In genomic region chr20:57197352-57198198, GRCh38 we compare ENCODE assay signal across 21 cellular contexts.
DNase-seq lines count a peak whose midpoint lies in the region; ATAC-seq, FAIRE-seq and TF ChIP-seq lines count a peak whose summit lies in the region.
"Had no signal": no experiment of that assay in that cellular context is flagged by ENCODE, and none has a peak within 500 bp of the region (broad histone marks: within the 10 kb centered on the region; RNA-seq: fewer than 3 reads in every experiment).

No MANE protein-coding gene starts in this region.

- no peak overlapping the region for H3K23ac ChIP-seq in H1 (ENCODE audit: insufficient read length)

- TF ChIP-seq RAD21 in H1 (IDR thresholded peaks at IDR 0.05 in 1 of 2, conservative IDR thresholded peaks at IDR 0.05 in 1 of 2; ENCODE audit: low read depth in 2 of 2, low read length in 2 of 2), result no peak

- no peak overlapping the region for H3K4ac ChIP-seq in H1 (replicated peaks; ENCODE audit: insufficient read length, low read depth, low read length)

- no peak for ATAC-seq in T-helper 17 cell

- peak overlapping the region; percentile 93 for H2BK5ac ChIP-seq in H1 (ENCODE audit: low read depth, low read length)

- TF ChIP-seq POLR2A in NB4 (IDR thresholded peaks at IDR 0.05; ENCODE audit: extremely low read depth, insufficient read length) (no peak), H1 (IDR thresholded peaks at IDR 0.05; ENCODE audit: control extremely low read depth in 1 of 2, low read depth in 2 of 2, low read length in 2 of 2) (no peak)

- POLR2A ChIA-PET in H1 (lab: Charles Lee; ENCODE audit: partially characterized antibody), result interaction anchor here (1.1 kb wide), 1 partner anchor 17 kb away, joined by 3 read pairs; no protein-coding TSS in a partner anchor
- POLR2A ChIA-PET in MCF 10A (lab: Yijun Ruan, JAX), result interaction anchor here (0.6 kb wide), 1 partner anchor 201 kb away, joined by 3 read pairs; no protein-coding TSS in a partner anchor

- peaks cover 7% of the 10 kb centered on the region for H3K27me3 Mint-ChIP-seq in neural progenitor cell (ENCODE audit: insufficient read depth, low read depth)
- no peaks in the 10 kb centered on the region for H3K27me3 Mint-ChIP-seq in MCF 10A (ENCODE audit: insufficient read depth, unreplicated experiment)
- peaks cover 22% of the 10 kb centered on the region for H3K27me3 Mint-ChIP-seq in T-helper 17 cell

- 0 out of 2 replicates have a peak overlapping the region, but pooled peaks have one; percentile 39 for H2BK12ac ChIP-seq in H1 (ENCODE audit: low read depth, low read length)

- no peak overlapping the region for H4K5ac ChIP-seq in H1 (ENCODE audit: insufficient read length, low read depth, low read length)

- no peaks in the 10 kb centered on the region for H3K79me2 ChIP-seq in H1 (ENCODE audit: control insufficient read depth in 1 of 2, insufficient read depth in 2 of 2, low read length in 2 of 2)
- no peaks in the 10 kb centered on the region for H3K79me2 ChIP-seq in neural progenitor cell (ENCODE audit: low read depth)

- BruUV-seq in MCF 10A (replicated peaks; lab: Mats Ljungman, UMichigan), result no TSS peak

- no peaks in the 10 kb centered on the region for H3K9me3 ChIP-seq in BLaER1
- H3K9me3 ChIP-seq in H1 (ENCODE audit: insufficient read depth in 2 of 2, low read depth in 1 of 2, low read length in 1 of 2), result no peaks in the 10 kb centered on the region
- no peaks in the 10 kb centered on the region for H3K9me3 ChIP-seq in neural progenitor cell (ENCODE audit: low read depth)
- no peaks in the 10 kb centered on the region for H3K9me3 ChIP-seq in T-helper 17 cell (ENCODE audit: control insufficient read depth, low read length, poor library complexity, severe bottlenecking)
- H3K9me3 ChIP-seq: SJSA1 had no signal

- H3K4me1 ChIP-seq in BLaER1 (peaks cover 29% of the 10 kb centered on the region), H1 (replicated peaks in 1 of 4; ENCODE audit: control insufficient read depth in 3 of 4, insufficient read depth in 4 of 4, low read length in 3 of 4) (peaks cover 0 to 20% (median 12%) of the 10 kb centered on the region in 4 experiments; a peak in 6 of 7 replicates), neural progenitor cell (peaks cover 25% of the 10 kb centered on the region)

- H2BK15ac ChIP-seq in H1 (ENCODE audit: low read length), result no peak overlapping the region

- H3K36me3 Mint-ChIP-seq in neural progenitor cell (peaks cover 38% of the 10 kb centered on the region), MCF 10A (ENCODE audit: insufficient read depth, unreplicated experiment) (no peaks in the 10 kb centered on the region), T-helper 17 cell (ENCODE audit: low read depth) (no peaks in the 10 kb centered on the region)

- H3K27ac ChIP-seq in BLaER1 (peak overlapping the region; percentile 48; the same call in 1 of the 2 replicates), H1 (ENCODE audit: low read depth, low read length) (no peak overlapping the region), neural progenitor cell (no peak overlapping the region)
- H3K27ac ChIP-seq: SJSA1 had no signal

- CTCF ChIA-PET in H1 (lab: Charles Lee; ENCODE audit: partially characterized antibody), result interaction anchor here (1.2 kb wide), 1 partner anchor 15 kb away, joined by 6 read pairs; no protein-coding TSS in a partner anchor
- CTCF ChIA-PET in MCF 10A (lab: Yijun Ruan, JAX), result interaction anchor here (0.7 to 1.4 kb wide), 3 partner anchors 19 to 110 kb away, joined by 3 to 5 read pairs (median 3); no protein-coding TSS in a partner anchor

- H3K79me1 ChIP-seq in H1 (ENCODE audit: low read depth, low read length), result no peaks in the 10 kb centered on the region

- no peak overlapping the region for H2AK5ac ChIP-seq in H1 (ENCODE audit: low read depth, low read length)

- H3K14ac ChIP-seq in H1 (ENCODE audit: insufficient read length), result no peak overlapping the region

- H3K27me3 ChIP-seq in BLaER1, result no peaks in the 10 kb centered on the region
- H3K27me3 ChIP-seq in H1 (replicated peaks in 1 of 4; ENCODE audit: control insufficient read depth in 3 of 4, extremely low read depth in 1 of 4, insufficient read depth in 3 of 4, low read length in 3 of 4), result peaks cover 0 to 4% (median 0%) of the 10 kb centered on the region in 4 experiments; a peak in 1 of 7 replicates
- H3K27me3 ChIP-seq in neural progenitor cell, result no peaks in the 10 kb centered on the region
- H3K27me3 ChIP-seq: SJSA1 had no signal

- 50 to 66% methylated on average over 1 to 6 of the region's 7 CpGs for WGBS in H1 (ENCODE audit: extremely low coverage in 1 of 2, insufficient coverage in 1 of 2, insufficient read length in 1 of 2, insufficient replicate concordance in 2 of 2, low coverage in 1 of 2, low lambda C conversion rate in 2 of 2, missing lambda C conversion rate in 1 of 2), 2 experiments

- H3K4me1 Mint-ChIP-seq in neural progenitor cell (peaks cover 20% of the 10 kb centered on the region), MCF 10A (ENCODE audit: insufficient read depth, unreplicated experiment) (peaks cover 22% of the 10 kb centered on the region), T-helper 17 cell (no peaks in the 10 kb centered on the region)

- H3K9ac ChIP-seq in BLaER1 (no peak overlapping the region; the same call in 1 of the 2 replicates), H1 (replicated peaks in 1 of 4; ENCODE audit: extremely low read depth in 1 of 4, low read depth in 3 of 4, low read length in 3 of 4) (no peak overlapping the region; a peak in 1 of 7 replicates), neural progenitor cell (no peak overlapping the region)

- no peak overlapping the region for H3K4me3 ChIP-seq in BLaER1
- H3K4me3 ChIP-seq in NB4 (ENCODE audit: low read depth, low read length), result no peak overlapping the region
- H3K4me3 ChIP-seq in H1 (ENCODE audit: extremely low read depth in 1 of 4, insufficient read depth in 2 of 4, low read depth in 3 of 4, low read length in 4 of 4), result no peak overlapping the region
- H3K4me3 ChIP-seq in neural progenitor cell, result no peak overlapping the region
- H3K4me3 ChIP-seq: SJSA1 had no signal

- no peak for TF ChIP-seq CTCF in NB4 (IDR thresholded peaks at IDR 0.05; ENCODE audit: low read depth, low read length)
- no peak for TF ChIP-seq CTCF in H1 (IDR thresholded peaks at IDR 0.05; ENCODE audit: control extremely low read depth in 1 of 3, insufficient read depth in 1 of 3, low read depth in 1 of 3, low read length in 3 of 3)
- TF ChIP-seq CTCF in neural progenitor cell (IDR thresholded peaks at IDR 0.05), result no peak
- TF ChIP-seq CTCF in MCF 10A (IDR thresholded peaks at IDR 0.05; ENCODE audit: unreplicated experiment), result no peak

- FAIRE-seq in H1 (lab: Jason Lieb, UNC), result peak; percentile 52
- FAIRE-seq: H54, RCC 7860 had no signal

- H3K9me3 Mint-ChIP-seq in neural progenitor cell (no peaks in the 10 kb centered on the region), MCF 10A (ENCODE audit: unreplicated experiment) (no peaks in the 10 kb centered on the region)

- H4K91ac ChIP-seq in H1 (replicated peaks; ENCODE audit: insufficient read length, low read length), result peak overlapping the region; percentile 67

- H3F3A ChIP-seq in neural progenitor cell (ENCODE audit: low read depth), result peaks cover 22% of the 10 kb centered on the region

- H4K8ac ChIP-seq in H1 (ENCODE audit: extremely low read depth, insufficient read depth, low read length), result no peak overlapping the region; the same call in 1 of the 2 replicates

- intact Hi-C loops in MCF 10A (cut with micrococcal nuclease), result no loop called here

- no peak overlapping the region for H3K56ac ChIP-seq in H1 (replicated peaks; ENCODE audit: insufficient read length, low read depth, low read length)

- H3K36me3 ChIP-seq in BLaER1, result no peaks in the 10 kb centered on the region
- no peaks in the 10 kb centered on the region; a peak in 1 of 8 replicates for H3K36me3 ChIP-seq in H1 (ENCODE audit: control insufficient read depth in 2 of 4, insufficient read depth in 4 of 4, low read length in 3 of 4)
- H3K36me3 ChIP-seq in neural progenitor cell, result no peaks in the 10 kb centered on the region
- H3K36me3 ChIP-seq: SJSA1 had no signal

- no peaks in the 10 kb centered on the region for H3K23me2 ChIP-seq in H1 (ENCODE audit: low read depth, low read length)

- peak overlapping the region; percentile 94 for H2BK20ac ChIP-seq in H1 (ENCODE audit: low read length)

- H4K20me1 ChIP-seq in BLaER1 (no peaks in the 10 kb centered on the region), H1 (replicated peaks in 1 of 2; ENCODE audit: control insufficient read depth in 1 of 2, insufficient read depth in 2 of 2, low read length in 2 of 2) (no peaks in the 10 kb centered on the region), neural progenitor cell (ENCODE audit: low read depth) (no peaks in the 10 kb centered on the region)

- H3K27ac Mint-ChIP-seq in neural progenitor cell (peak overlapping the region; percentile 72), MCF 10A (ENCODE audit: low read depth, unreplicated experiment) (no peak overlapping the region), T-helper 17 cell (no peak overlapping the region)

- H3K4me2 ChIP-seq in BLaER1 (peak overlapping the region; percentile 80), H1 (ENCODE audit: insufficient read depth in 1 of 2, low read depth in 2 of 2, low read length in 2 of 2) (peak overlapping the region; percentile 12 to 48; a peak in 1 of 4 replicates), neural progenitor cell (peak overlapping the region; percentile 65)

- H3K4me3 Mint-ChIP-seq in neural progenitor cell, result no peak overlapping the region
- H3K4me3 Mint-ChIP-seq in MCF 10A (ENCODE audit: unreplicated experiment), result no peak overlapping the region
- H3K4me3 Mint-ChIP-seq in T-helper 17 cell, result no peak overlapping the region

- TF ChIP-seq EP300 in H1 (IDR thresholded peaks at IDR 0.05; ENCODE audit: borderline replicate concordance in 1 of 2, low read depth in 2 of 2, low read length in 2 of 2), result no peak

- H2AFZ ChIP-seq in H1 (ENCODE audit: low read length), result 0 out of 2 replicates have a peak overlapping the region, but pooled peaks have one; percentile 58
- H2AFZ ChIP-seq in neural progenitor cell (replicated peaks), result no peak overlapping the region

- H3K18ac ChIP-seq in H1 (ENCODE audit: extremely low read depth, low read length), result peak overlapping the region; percentile 64; the same call in 1 of the 2 replicates

- no peak overlapping the region for H2BK120ac ChIP-seq in H1 (replicated peaks; ENCODE audit: low read depth, low read length)

- DNase-seq in NB4 (ENCODE audit: low read depth), result peak; percentile 22
- DNase-seq in H1 (ENCODE audit: low read depth in 1 of 2, low spot score in 2 of 2), result no peak
- DNase-seq in neural progenitor cell (ENCODE audit: low spot score), result no peak
- DNase-seq in MCF 10A (ENCODE audit: unreplicated experiment), result no peak
- DNase-seq in T-helper 17 cell, result no peak
- no peak for DNase-seq in NCI-H748 treated with DMSO at 0.1 percent for 48 hours (lab: John Stamatoyannopoulos, UW)
- DNase-seq in Ammon's horn (ENCODE audit: low spot score), result no peak
- DNase-seq: AML-193, DMS79, KG1, NCI-H1105 treated with DMSO at 0.1 percent for 48 hours, NCI-H2081, NCI-H2171, NCI-H345, NCI-H524, NCI-H82, OCI-M1 had no signal

TF ChIP-seq in H1, 55 proteins besides CTCF, POLR2A, EP300 and RAD21:
- TF ChIP-seq SP2 (IDR thresholded peaks at IDR 0.05; ENCODE audit: low read length) (no peak; the same call in 1 of the 2 replicates), RFX5 (IDR thresholded peaks at IDR 0.05; ENCODE audit: borderline replicate concordance, low read depth, low read length) (no peak)

Comparison
In these comparisons a context has a peak if more than half of its experiments do, and no peak if none do; other contexts are left out.
1. H3K4me2 ChIP-seq: peak in every context shown above with its lines; median percentile 80 in BLaER1; 65 in neural progenitor cell; 30 in H1.